ENCODE assay signal across 10 cellular contexts in the genomic region with DNA sequence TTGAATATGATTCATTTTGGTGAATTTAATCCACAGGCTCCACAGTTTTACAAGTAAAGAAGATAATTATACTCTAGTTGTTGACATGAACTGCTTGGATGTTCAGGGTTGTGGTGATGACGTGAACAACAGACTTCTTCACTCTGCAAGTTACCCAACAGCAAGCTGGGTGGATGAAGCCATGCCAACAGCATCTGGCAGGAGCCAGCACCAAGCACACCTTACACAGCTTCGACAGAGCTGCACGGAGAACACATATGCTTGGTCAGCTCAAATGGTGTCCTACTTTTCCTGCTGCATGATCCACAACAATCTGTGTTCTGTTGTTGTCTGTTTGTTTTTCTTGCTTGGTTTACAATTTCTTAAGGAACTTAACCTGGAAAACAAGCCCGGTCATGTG. TPM values are rescaled to one million over a fixed set of nuclear protein-coding genes. Genes with fewer than 3 reads are reported as not detected.
DNase-seq lines count a peak whose midpoint lies in the region; ATAC-seq and TF ChIP-seq lines count a peak whose summit lies in the region.
"Had no signal": no experiment of that assay in that cellular context is flagged by ENCODE, and none has a peak within 500 bp of the region (broad histone marks: within the 10 kb centered on the region; RNA-seq: fewer than 3 reads in every experiment).

No MANE protein-coding gene starts in this region.

- TF ChIP-seq EP300 in SK-N-SH (IDR thresholded peaks at IDR 0.05; ENCODE audit: borderline replicate concordance in 1 of 2, low read depth in 1 of 2, low read length in 1 of 2): no peak
- TF ChIP-seq EP300 in esophagus muscularis mucosa (IDR thresholded peaks at IDR 0.05): no peak

- intact Hi-C loops in esophagus muscularis mucosa (cut with DNase I): loop anchor here (5.0 kb wide), 1 partner anchor 36 kb away; no protein-coding TSS in a partner anchor
- intact Hi-C loops in upper lobe of right lung (cut with DNase I): no loop called here

- POLR2A ChIA-PET in SK-N-SH (lab: Yijun Ruan, JAX): interaction anchor here (1.3 kb wide), 1 partner anchor 9 kb away, joined by 5 read pairs; no protein-coding TSS in a partner anchor

- CTCF ChIA-PET in SK-N-SH (lab: Yijun Ruan, JAX): interaction anchor here (0.5 to 2.5 kb wide), 9 partner anchors 10 to 409 kb away, joined by 3 to 13 read pairs (median 3); a partner anchor contains a TSS

- no peak for DNase-seq in SK-N-SH
- no peak for DNase-seq in esophagus muscularis mucosa (ENCODE audit: extremely low spot score)
- DNase-seq in upper lobe of right lung: no peak
- DNase-seq in NCI-H526 treated with DMSO at 0.1 percent for 48 hours (lab: John Stamatoyannopoulos, UW): no peak
- DNase-seq in NCI-H2196 (lab: John Stamatoyannopoulos, UW; ENCODE audit: unreplicated experiment): no peak
- DNase-seq in DMS53 (lab: John Stamatoyannopoulos, UW): no peak

- peak overlapping the region; percentile 57 for H3K4me2 ChIP-seq in SK-N-SH

- peak overlapping the region; percentile 14; the same call in 1 of the 2 replicates for H3K9ac ChIP-seq in SK-N-SH

- H3K27ac ChIP-seq in SK-N-SH (ENCODE audit: low read depth in 2 of 2, low read length in 1 of 2) (peak overlapping the region; percentile 81 to 98), esophagus muscularis mucosa (replicated peaks in 1 of 4) (peak overlapping the region; percentile 84 to 87 (median 85)), muscle layer of duodenum (ENCODE audit: low read length) (peak overlapping the region; percentile 89), upper lobe of right lung (peak overlapping the region; percentile 79)
- H3K27ac ChIP-seq: VCaP had no signal

- WGBS in SK-N-SH (ENCODE audit: low lambda C conversion rate): 97% methylated on average over 4 of the region's 4 CpGs
- 61% methylated on average over 4 of the region's 4 CpGs for WGBS in esophagus muscularis mucosa

- peaks cover 0 to 2% of the 10 kb centered on the region in 2 experiments for H3K36me3 ChIP-seq in SK-N-SH (replicated peaks in 1 of 2; ENCODE audit: control insufficient read depth in 1 of 2, insufficient read depth in 2 of 2, low read length in 1 of 2)
- no peaks in the 10 kb centered on the region for H3K36me3 ChIP-seq in esophagus muscularis mucosa
- peaks cover 0 to 3% of the 10 kb centered on the region in 2 donors for H3K36me3 ChIP-seq in muscle layer of duodenum (ENCODE audit: control insufficient read depth in 1 of 2, insufficient read depth in 2 of 2, low read length in 2 of 2)
- H3K36me3 ChIP-seq in upper lobe of right lung: no peaks in the 10 kb centered on the region

- TF ChIP-seq CTCF in SK-N-SH (IDR thresholded peaks at IDR 0.05) (no peak), esophagus muscularis mucosa (IDR thresholded peaks at IDR 0.05) (no peak), upper lobe of right lung (IDR thresholded peaks at IDR 0.05) (no peak)

- TF ChIP-seq POLR2A in esophagus muscularis mucosa (IDR thresholded peaks at IDR 0.05; ENCODE audit: low read depth): no peak

- TF ChIP-seq RAD21 in SK-N-SH (IDR thresholded peaks at IDR 0.05; ENCODE audit: low read length): no peak

- H3K9me3 ChIP-seq in SK-N-SH: no peaks in the 10 kb centered on the region
- H3K9me3 ChIP-seq in esophagus muscularis mucosa: no peaks in the 10 kb centered on the region
- no peaks in the 10 kb centered on the region for H3K9me3 ChIP-seq in muscle layer of duodenum (ENCODE audit: control insufficient read depth in 1 of 2, low read length in 2 of 2)
- no peaks in the 10 kb centered on the region for H3K9me3 ChIP-seq in upper lobe of right lung

- H2AFZ ChIP-seq in SK-N-SH (ENCODE audit: low read depth): peak overlapping the region; percentile 56

- H3F3A ChIP-seq in SK-N-SH (replicated peaks; ENCODE audit: insufficient read depth): no peaks in the 10 kb centered on the region

- H3K4me1 ChIP-seq in SK-N-SH (ENCODE audit: control insufficient read depth in 1 of 2, insufficient read depth in 2 of 2, low read depth in 1 of 2, low read length in 1 of 2) (peaks cover 14 to 87% of the 10 kb centered on the region in 2 experiments), esophagus muscularis mucosa (peaks cover 94 to 100% (median 99%) of the 10 kb centered on the region in 4 donors), muscle layer of duodenum (ENCODE audit: control insufficient read depth in 1 of 2, insufficient read depth in 2 of 2, low read length in 2 of 2) (peaks cover 35 to 48% of the 10 kb centered on the region in 2 donors), upper lobe of right lung (peaks cover 98% of the 10 kb centered on the region)

- H3K27me3 ChIP-seq in SK-N-SH (ENCODE audit: insufficient read depth) (no peaks in the 10 kb centered on the region), esophagus muscularis mucosa (no peaks in the 10 kb centered on the region), muscle layer of duodenum (ENCODE audit: low read depth, low read length) (no peaks in the 10 kb centered on the region), upper lobe of right lung (no peaks in the 10 kb centered on the region)

- no peaks in the 10 kb centered on the region for H4K20me1 ChIP-seq in SK-N-SH (ENCODE audit: insufficient read depth)

- ATAC-seq in SK-N-SH treated with all-trans-retinoic acid at 6 μM for 48 hours: no peak
- ATAC-seq in upper lobe of right lung: no peak
- ATAC-seq: GM12878 had no signal

- 0 out of 4 replicates have a peak overlapping the region, but pooled peaks of 1 of the 2 experiments have one; percentile 3 for H3K4me3 ChIP-seq in SK-N-SH (ENCODE audit: low read depth in 2 of 2, low read length in 1 of 2)
- H3K4me3 ChIP-seq in esophagus muscularis mucosa: peak overlapping the region; percentile 3 to 32 (median 15)
- H3K4me3 ChIP-seq in muscle layer of duodenum (ENCODE audit: low read depth in 1 of 2, low read length in 2 of 2): peak overlapping the region in 1 of 2 donors; percentile 10
- no peak overlapping the region for H3K4me3 ChIP-seq in upper lobe of right lung
- H3K4me3 ChIP-seq: GM12878 had no signal

- no peaks in the 10 kb centered on the region for H3K9me2 ChIP-seq in SK-N-SH

- peaks cover 31% of the 10 kb centered on the region for H3K79me2 ChIP-seq in SK-N-SH (ENCODE audit: insufficient read depth)

TF ChIP-seq in SK-N-SH, 30 proteins besides CTCF, POLR2A, EP300 and RAD21 (continues in another document):
- TF ChIP-seq FOSL2 (IDR thresholded peaks at IDR 0.05; ENCODE audit: borderline replicate concordance, low read depth) (no peak), GABPA (IDR thresholded peaks at IDR 0.05; ENCODE audit: low read depth) (no peak), NFIC (IDR thresholded peaks at IDR 0.05; ENCODE audit: borderline replicate concordance) (no peak), POLR2AphosphoS5 (IDR thresholded peaks at IDR 0.05; ENCODE audit: low read depth, low read length) (no peak), TEAD4 (IDR thresholded peaks at IDR 0.05; ENCODE audit: borderline replicate concordance, insufficient read depth) (no peak)
- TF ChIP-seq, protein P1, sequence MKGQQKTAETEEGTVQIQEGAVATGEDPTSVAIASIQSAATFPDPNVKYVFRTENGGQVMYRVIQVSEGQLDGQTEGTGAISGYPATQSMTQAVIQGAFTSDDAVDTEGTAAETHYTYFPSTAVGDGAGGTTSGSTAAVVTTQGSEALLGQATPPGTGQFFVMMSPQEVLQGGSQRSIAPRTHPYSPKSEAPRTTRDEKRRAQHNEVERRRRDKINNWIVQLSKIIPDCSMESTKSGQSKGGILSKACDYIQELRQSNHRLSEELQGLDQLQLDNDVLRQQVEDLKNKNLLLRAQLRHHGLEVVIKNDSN (IDR thresholded peaks at IDR 0.05; ENCODE audit: borderline replicate concordance, low read depth): no peak
- TF ChIP-seq, protein P2, sequence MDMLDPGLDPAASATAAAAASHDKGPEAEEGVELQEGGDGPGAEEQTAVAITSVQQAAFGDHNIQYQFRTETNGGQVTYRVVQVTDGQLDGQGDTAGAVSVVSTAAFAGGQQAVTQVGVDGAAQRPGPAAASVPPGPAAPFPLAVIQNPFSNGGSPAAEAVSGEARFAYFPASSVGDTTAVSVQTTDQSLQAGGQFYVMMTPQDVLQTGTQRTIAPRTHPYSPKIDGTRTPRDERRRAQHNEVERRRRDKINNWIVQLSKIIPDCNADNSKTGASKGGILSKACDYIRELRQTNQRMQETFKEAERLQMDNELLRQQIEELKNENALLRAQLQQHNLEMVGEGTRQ (IDR thresholded peaks at IDR 0.05; ENCODE audit: borderline replicate concordance, low read depth, low read length): no peak

TF ChIP-seq in SK-N-SH treated with all-trans-retinoic acid at 6 μM for 48 hours, 23 proteins besides CTCF, POLR2A, EP300 and RAD21 (continues in another document):
- TF ChIP-seq ZNF8 (CRISPR knock-in tag; IDR thresholded peaks at IDR 0.05) (no peak), CSDC2 (CRISPR knock-in tag; IDR thresholded peaks at IDR 0.05) (no peak), ESRRG (CRISPR knock-in tag; IDR thresholded peaks at IDR 0.05) (no peak), ZNF70 (CRISPR knock-in tag; IDR thresholded peaks at IDR 0.05) (no peak)

RNA-seq across cellular contexts. Expression of a gene that starts 9.8 kb away (rescaled TPM):
- polyA plus RNA-seq in SK-N-SH (2012; rRNA removed): 5.5 and 5.6 TPM in 2 replicates
- polyA plus RNA-seq in SK-N-SH (2012; cell fraction: cytosol; rRNA removed): 3.2 and 3.5 TPM in 2 replicates
- 15.0 and 18.3 TPM in 2 replicates for polyA plus RNA-seq in SK-N-SH (2012; cell fraction: nucleus; rRNA removed)
- total RNA-seq in esophagus muscularis mucosa (10 to 100 TPM; 11.6 to 22.0 (median 13.0) TPM), upper lobe of right lung (43.5 TPM)

RNA-seq across cellular contexts. Expression of a gene that starts 35.8 kb away (rescaled TPM):
- polyA plus RNA-seq in SK-N-SH (2012; rRNA removed): 20.8 and 21.8 TPM in 2 replicates
- polyA plus RNA-seq in SK-N-SH (2012; cell fraction: cytosol; rRNA removed): 30.8 and 39.4 TPM in 2 replicates
- polyA plus RNA-seq in SK-N-SH (2012; cell fraction: nucleus; rRNA removed): 10.2 and 10.5 TPM in 2 replicates
- total RNA-seq in esophagus muscularis mucosa (10 to 100 TPM; 10.8 to 39.9 (median 17.8) TPM), upper lobe of right lung (25.6 TPM)
